8 cellular contexts compared by ENCODE assay signal in the genomic region with DNA sequence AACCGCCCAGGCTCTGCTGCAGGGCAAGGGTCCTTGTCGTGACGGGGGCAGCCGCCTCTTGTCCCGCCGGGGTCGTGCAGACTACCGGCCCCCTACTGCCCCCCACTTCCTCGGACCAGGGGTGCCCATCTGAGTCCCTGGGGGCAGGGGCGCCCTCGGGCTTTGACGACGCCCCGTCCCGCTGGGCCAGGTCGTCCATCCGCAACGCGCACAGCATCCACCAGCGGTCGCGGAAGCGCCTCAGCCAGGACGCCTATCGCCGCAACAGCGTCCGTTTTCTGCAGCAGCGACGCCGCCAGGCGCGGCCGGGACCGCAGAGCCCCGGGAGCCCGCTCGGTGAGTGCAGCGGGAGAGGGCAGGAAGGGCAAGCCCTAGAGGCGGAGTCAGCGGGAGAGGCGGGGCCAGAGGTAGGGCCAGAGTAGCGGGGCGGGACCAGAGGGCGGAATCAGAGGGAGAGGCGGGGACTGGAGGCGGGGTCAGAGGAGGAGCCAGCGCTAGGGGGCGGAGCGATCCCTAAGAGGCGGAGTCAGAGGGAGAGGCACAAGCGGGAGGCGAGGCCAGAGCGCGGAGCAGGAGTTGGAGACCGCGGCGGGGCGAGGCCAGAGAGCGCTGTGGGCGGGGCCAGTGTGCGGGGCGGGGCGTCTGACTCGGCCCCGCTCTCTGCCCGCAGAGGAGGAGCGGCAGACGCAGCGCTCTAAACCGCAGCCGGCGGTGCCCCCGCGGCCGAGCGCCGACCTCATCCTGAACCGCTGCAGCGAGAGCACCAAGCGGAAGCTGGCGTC. TPM values are rescaled to one million over a fixed set of nuclear protein-coding genes. Genes with fewer than 3 reads are reported as not detected.
DNase-seq lines count a peak whose midpoint lies in the region; ATAC-seq, FAIRE-seq and TF ChIP-seq lines count a peak whose summit lies in the region.
"Not testable (repeated sequence)": the region's sequence is repeated elsewhere in the genome, so short reads cannot be mapped to it uniquely, and the experiment has no call there.

No MANE protein-coding gene starts in this region.

- 0 to 1% methylated on average over 5 to 44 of the region's 82 CpGs for WGBS in pancreas, 2 donors
- 0% methylated on average over 5 of the region's 82 CpGs; no CpG with 5 or more reads in 1 of the 2 donors for WGBS in testis, 2 donors

- H3K9me2 ChIP-seq in SU-DHL-6 (replicated peaks; ENCODE audit: insufficient read depth, low read length), result not testable (repeated sequence)

- intact Hi-C loops in pancreas (cut with DNase I); testis (cut with DNase I; ENCODE audit: low total_unique reads): not testable (repeated sequence)

- DNase-seq in NCI-H187 (lab: John Stamatoyannopoulos, UW) (peak; percentile 43 to 77), glomerular endothelial cell (ENCODE audit: extremely low read depth, low read depth, low spot score) (peak; percentile 9), pancreas (peak; percentile 92 to 99 (median 96)), testis (peak; percentile 97)
- peak; percentile 91 for DNase-seq in activated naive CD4-positive, alpha-beta T cell treated with anti-CD3 and anti-CD28 coated beads, Interleukin-2, amount 50 U/mL, for 16 hours

- not testable (repeated sequence) for H3K4me1 ChIP-seq in pancreas, testis

- H3K4me3 ChIP-seq in SU-DHL-6 (ENCODE audit: insufficient read depth, low read length, poor library complexity, severe bottlenecking); testis: not testable (repeated sequence)
- H3K4me3 ChIP-seq in pancreas, result peak overlapping the region in 1 of 4 donors; percentile 30

- not testable (repeated sequence) for H3K27me3 ChIP-seq in SU-DHL-6 (ENCODE audit: low read length); pancreas; testis

- H3K9me3 ChIP-seq in SU-DHL-6 (ENCODE audit: insufficient read depth, low read length); pancreas; testis: not testable (repeated sequence)

- H3K27ac ChIP-seq in SU-DHL-6 (ENCODE audit: low read depth, low read length); pancreas; testis: not testable (repeated sequence)

- not testable (repeated sequence) for H3K4me2 ChIP-seq in SU-DHL-6 (ENCODE audit: low read depth, low read length, poor library complexity, severe bottlenecking)

- not testable (repeated sequence) for TF ChIP-seq CTCF in SU-DHL-6 (IDR thresholded peaks at IDR 0.05; ENCODE audit: insufficient read depth, low read length, poor library complexity, severe bottlenecking); pancreas (IDR thresholded peaks at IDR 0.05); testis (IDR thresholded peaks at IDR 0.05)

- FAIRE-seq in pancreas (lab: Jason Lieb, UNC), result peak; percentile 56

- H4K20me1 ChIP-seq in SU-DHL-6 (ENCODE audit: low read depth, low read length), result not testable (repeated sequence)

- not testable (repeated sequence) for H2AFZ ChIP-seq in SU-DHL-6 (ENCODE audit: low read depth, low read length, severe bottlenecking)

- not testable (repeated sequence) for TF ChIP-seq POLR2A in testis (IDR thresholded peaks at IDR 0.05)

- not testable (repeated sequence) for H3K36me3 ChIP-seq in SU-DHL-6 (ENCODE audit: low read length); pancreas; testis (ENCODE audit: low read depth, missing control alignments)

- H3F3A ChIP-seq in SU-DHL-6 (ENCODE audit: insufficient read depth), result not testable (repeated sequence)

- H3K79me2 ChIP-seq in SU-DHL-6 (ENCODE audit: insufficient read depth, low read length), result not testable (repeated sequence)

- ATAC-seq in GM18517 (IDR thresholded peaks at IDR 0.05; ENCODE audit: unreplicated experiment) (peak; percentile 92), HG02973 (IDR thresholded peaks at IDR 0.05; ENCODE audit: unreplicated experiment) (peak; percentile 82), pancreas (peak; percentile 94 to 98 (median 96))

- H3K9ac ChIP-seq in SU-DHL-6 (ENCODE audit: low read length), result 0 out of 2 replicates have a peak overlapping the region, but pooled peaks have one; percentile 13

RNA-seq across cellular contexts. Expression of a gene that starts 14.7 kb away (rescaled TPM):
- total RNA-seq in glomerular endothelial cell (0.73 TPM in 1 of 2 replicates, not detected in the other), pancreas (1 to 10 TPM in 3 of 6 donors, under 1 TPM in 2, not detected in 1; 0.32 to 4.6 (median 1.3) TPM), testis (1 to 10 TPM; 1.5 to 2.1 TPM)
- polyA plus RNA-seq in pancreas (1 to 10 TPM in 1 of 2 donors, under 1 TPM in 1; 0.99 to 1.1 TPM), testis (ENCODE audit: insufficient read depth, low read depth, low replicate concordance) (8.3 TPM)

Comparison
In these comparisons a context has a peak if more than half of its experiments do, and no peak if none do; other contexts are left out.
1. DNase-seq: peak in every context shown above with its lines; median percentile 97 in testis; 96 in pancreas; 91 in activated naive CD4-positive, alpha-beta T cell treated with anti-CD3 and anti-CD28 coated beads, Interleukin-2, amount 50 U/mL, for 16 hours; 60 in NCI-H187; 9 in glomerular endothelial cell.